In genomic region chr15:30393664-30393991, GRCh38 we compare ENCODE assay signal across 8 cellular contexts. TPM values are rescaled to one million over a fixed set of nuclear protein-coding genes. Genes with fewer than 3 reads are reported as not detected.
DNase-seq lines count a peak whose midpoint lies in the region; ATAC-seq, FAIRE-seq and TF ChIP-seq lines count a peak whose summit lies in the region.
"Not testable (repeated sequence)": the region's sequence is repeated elsewhere in the genome, so short reads cannot be mapped to it uniquely, and the experiment has no call there.

No MANE protein-coding gene starts in this region.

- not testable (repeated sequence) for BruUV-seq in PC-3 (replicated peaks; lab: Mats Ljungman, UMichigan); HepG2 (replicated peaks; lab: Mats Ljungman, UMichigan)

- not testable (repeated sequence) for H4K20me1 ChIP-seq in PC-3 (ENCODE audit: low read length); HepG2 (ENCODE audit: insufficient read depth, low read length)

- H3K27ac ChIP-seq in PC-3 (ENCODE audit: low read length); body of pancreas; heart right ventricle; HepG2 (ENCODE audit: extremely low read length, insufficient read depth, low read length): not testable (repeated sequence)

- H3K9me2 ChIP-seq in PC-3 (replicated peaks; ENCODE audit: low read length) = not testable (repeated sequence)

- TF ChIP-seq RAD21 in HepG2 (CRISPR knock-in tag; IDR thresholded peaks at IDR 0.05) = not testable (repeated sequence)

- in situ Hi-C loops in HepG2 (cut with HindIII; ENCODE audit: extremely low pct_ligation_motif_present, low pct_unique_long_range_greater_than_20kb) = not testable (repeated sequence)

- FAIRE-seq in HepG2 (lab: Jason Lieb, UNC) = not testable (repeated sequence)

- not testable (repeated sequence) for H3K27ac Mint-ChIP-seq in activated CD8-positive, alpha-beta T cell treated with anti-CD3 and anti-CD28 coated beads for 36 hours; naive thymus-derived CD8-positive, alpha-beta T cell; stimulated activated naive CD8-positive, alpha-beta T cell treated with anti-CD3 and anti-CD28 coated beads, Interleukin-15, amount 100 ng/mL, for 72 hours

- H3K36me3 Mint-ChIP-seq in activated CD8-positive, alpha-beta T cell treated with anti-CD3 and anti-CD28 coated beads for 36 hours (ENCODE audit: low read depth); naive thymus-derived CD8-positive, alpha-beta T cell: not testable (repeated sequence)

- DNase-seq in PC-3; activated CD8-positive, alpha-beta T cell treated with anti-CD3 and anti-CD28 coated beads for 36 hours; body of pancreas; heart right ventricle; HepG2 (ENCODE audit: low spot score); naive thymus-derived CD8-positive, alpha-beta T cell; stimulated activated naive CD8-positive, alpha-beta T cell treated with anti-CD3 and anti-CD28 coated beads, Interleukin-15, amount 100 ng/mL, for 72 hours: not testable (repeated sequence)

- not testable (repeated sequence) for H3K4me3 ChIP-seq in PC-3 (ENCODE audit: low read length); body of pancreas; heart right ventricle; HepG2 (replicated peaks in 1 of 3; ENCODE audit: insufficient read depth in 1 of 3, low read depth in 2 of 3, low read length in 3 of 3)

- H3K36me3 ChIP-seq in PC-3 (ENCODE audit: low read depth, low read length); body of pancreas (replicated peaks in 1 of 2; ENCODE audit: insufficient read depth in 1 of 2, low read depth in 2 of 2); heart right ventricle; HepG2 (replicated peaks in 1 of 2; ENCODE audit: control insufficient read depth in 1 of 2, insufficient read depth in 2 of 2, low read length in 2 of 2): not testable (repeated sequence)

- not testable (repeated sequence) for H3K4me3 Mint-ChIP-seq in activated CD8-positive, alpha-beta T cell treated with anti-CD3 and anti-CD28 coated beads for 36 hours; naive thymus-derived CD8-positive, alpha-beta T cell; stimulated activated naive CD8-positive, alpha-beta T cell treated with anti-CD3 and anti-CD28 coated beads, Interleukin-15, amount 100 ng/mL, for 72 hours

- TF ChIP-seq EP300 in HepG2 (IDR thresholded peaks at IDR 0.05; ENCODE audit: low read depth in 2 of 2, low read length in 2 of 2); HepG2 (CRISPR knock-in tag; IDR thresholded peaks at IDR 0.05; ENCODE audit: borderline replicate concordance): not testable (repeated sequence)

- intact Hi-C loops in PC-3 (cut with micrococcal nuclease); activated CD8-positive, alpha-beta T cell treated with anti-CD3 and anti-CD28 coated beads for 36 hours (cut with micrococcal nuclease); body of pancreas (cut with DNase I); heart right ventricle (cut with DNase I); HepG2 (cut with micrococcal nuclease; ENCODE audit: unreplicated experiment): not testable (repeated sequence)

- not testable (repeated sequence) for H2AFZ ChIP-seq in PC-3 (ENCODE audit: low read length); HepG2 (ENCODE audit: low read length)

- not testable (repeated sequence) for H3K27me3 Mint-ChIP-seq in activated CD8-positive, alpha-beta T cell treated with anti-CD3 and anti-CD28 coated beads for 36 hours; naive thymus-derived CD8-positive, alpha-beta T cell; stimulated activated naive CD8-positive, alpha-beta T cell treated with anti-CD3 and anti-CD28 coated beads, Interleukin-15, amount 100 ng/mL, for 72 hours

- not testable (repeated sequence) for H3K4me1 Mint-ChIP-seq in activated CD8-positive, alpha-beta T cell treated with anti-CD3 and anti-CD28 coated beads for 36 hours (ENCODE audit: low read depth); naive thymus-derived CD8-positive, alpha-beta T cell; stimulated activated naive CD8-positive, alpha-beta T cell treated with anti-CD3 and anti-CD28 coated beads, Interleukin-15, amount 100 ng/mL, for 72 hours

- not testable (repeated sequence) for H3F3A ChIP-seq in PC-3 (ENCODE audit: low read length, unreplicated experiment)

- H3K4me2 ChIP-seq in PC-3 (ENCODE audit: low read length); HepG2 (ENCODE audit: low read depth, low read length): not testable (repeated sequence)

- H3K79me2 ChIP-seq in PC-3 (ENCODE audit: low read length); HepG2 (ENCODE audit: insufficient read depth, low read length): not testable (repeated sequence)

- H3K27me3 ChIP-seq in PC-3 (ENCODE audit: low read length); body of pancreas; heart right ventricle; HepG2 (ENCODE audit: control insufficient read depth in 1 of 2, insufficient read depth in 2 of 2, low read length in 2 of 2): not testable (repeated sequence)

- not testable (repeated sequence) for H3K4me1 ChIP-seq in PC-3 (ENCODE audit: insufficient read depth, low read length); body of pancreas; heart right ventricle; HepG2 (ENCODE audit: insufficient read depth, low read length)

- TF ChIP-seq POLR2A in body of pancreas (IDR thresholded peaks at IDR 0.05); HepG2 (IDR thresholded peaks at IDR 0.05; ENCODE audit: insufficient read depth in 1 of 2, low read depth in 2 of 2, low read length in 2 of 2): not testable (repeated sequence)

- H3K9me3 ChIP-seq in PC-3 (ENCODE audit: low read length); body of pancreas; heart right ventricle; HepG2 (ENCODE audit: low read length): not testable (repeated sequence)

- H3K9ac ChIP-seq in PC-3 (ENCODE audit: low read length); HepG2 (ENCODE audit: insufficient read depth, low read depth, low read length): not testable (repeated sequence)

- not testable (repeated sequence) for H3K9me3 Mint-ChIP-seq in activated CD8-positive, alpha-beta T cell treated with anti-CD3 and anti-CD28 coated beads for 36 hours; naive thymus-derived CD8-positive, alpha-beta T cell; stimulated activated naive CD8-positive, alpha-beta T cell treated with anti-CD3 and anti-CD28 coated beads, Interleukin-15, amount 100 ng/mL, for 72 hours

- POLR2A ChIA-PET in PC-3 (lab: Charles Lee; ENCODE audit: unreplicated experiment); activated CD8-positive, alpha-beta T cell treated with anti-CD3 and anti-CD28 coated beads for 36 hours (lab: Charles Lee); HepG2 (lab: Yijun Ruan, JAX); naive thymus-derived CD8-positive, alpha-beta T cell (lab: Charles Lee): not testable (repeated sequence)

- no CpG with 5 or more reads among the region's 23 CpGs for WGBS in body of pancreas, 2 donors
- WGBS in heart right ventricle, 2 donors = 0 to 3% methylated on average over 3 to 5 of the region's 23 CpGs
- WGBS in HepG2 (ENCODE audit: low lambda C conversion rate) = 0% methylated on average over 2 of the region's 23 CpGs

- CTCF ChIA-PET in PC-3 (lab: Charles Lee); activated CD8-positive, alpha-beta T cell treated with anti-CD3 and anti-CD28 coated beads for 36 hours (lab: Charles Lee); HepG2 (lab: Yijun Ruan, JAX; ENCODE audit: low intra/inter-chr PET ratio, low total read pairs): not testable (repeated sequence)

- TF ChIP-seq CTCF in PC-3 (conservative IDR thresholded peaks at IDR 0.05; ENCODE audit: low read depth, low read length); activated CD8-positive, alpha-beta T cell treated with anti-CD3 and anti-CD28 coated beads for 36 hours (IDR thresholded peaks at IDR 0.05); body of pancreas (IDR thresholded peaks at IDR 0.05); heart right ventricle (IDR thresholded peaks at IDR 0.05); HepG2 (CRISPR knock-in tag; IDR thresholded peaks at IDR 0.05): not testable (repeated sequence)

- ATAC-seq in GM18868 (IDR thresholded peaks at IDR 0.05; ENCODE audit: unreplicated experiment) = peak; percentile 14
- peak; percentile 37 for ATAC-seq in PC-3
- ATAC-seq in activated CD8-positive, alpha-beta T cell treated with anti-CD3 and anti-CD28 coated beads for 36 hours = peak; percentile 37
- peak; percentile 24 for ATAC-seq in body of pancreas
- peak in 6 of 8 donors; percentile 8 to 61 (median 41) for ATAC-seq in heart right ventricle
- ATAC-seq in HepG2 = peak; percentile 76
- peak; percentile 18 to 47 for ATAC-seq in naive thymus-derived CD8-positive, alpha-beta T cell
- ATAC-seq in stimulated activated naive CD8-positive, alpha-beta T cell treated with anti-CD3 and anti-CD28 coated beads, Interleukin-15, amount 100 ng/mL, for 72 hours = peak; percentile 82

RNA-seq across cellular contexts. Expression of gene CHRFAM7A, which starts 0.3 kb away (rescaled TPM):
- total RNA-seq in PC-3 (2014; rRNA removed) (19.0 TPM in 1 of 2 replicates, not detected in the other), body of pancreas (1 to 10 TPM; 2.0 to 3.1 TPM), heart right ventricle (1 to 10 TPM in 6 of 10 donors, under 1 TPM in 4; 0.06 to 5.0 (median 2.1) TPM), HepG2 (2016; rRNA removed; fragmentation: Illumina TruSeq; extraction: Trizol) (1.1 and 1.2 TPM in 2 replicates)
- 1 to 10 TPM in 1 of 2 experiments, under 1 TPM in 1; 0.77 to 1.0 TPM for total RNA-seq in activated CD8-positive, alpha-beta T cell treated with anti-CD3 and anti-CD28 coated beads for 36 hours
- polyA plus RNA-seq in heart right ventricle (1 to 10 TPM in 1 of 2 donors, under 1 TPM in 1; 0.68 to 2.6 TPM), HepG2 (2011; rRNA removed) (1.7 and 2.7 TPM in 2 replicates)
- 0.10 and 0.18 TPM in 2 replicates for total RNA-seq in HepG2 (2016; cell fraction: cytosol; rRNA removed; fragmentation: Illumina TruSeq; extraction: Trizol; ENCODE audit: low read depth)
- total RNA-seq in HepG2 (2016; cell fraction: insoluble cytoplasmic fraction; rRNA removed; fragmentation: Illumina TruSeq; extraction: Trizol) = 0.71 and 1.1 TPM in 2 replicates
- total RNA-seq in HepG2 (2016; cell fraction: membrane; rRNA removed; fragmentation: Illumina TruSeq; extraction: Trizol) = 0.69 and 0.96 TPM in 2 replicates
- total RNA-seq in HepG2 (2016; cell fraction: nucleus; rRNA removed; fragmentation: Illumina TruSeq; extraction: Trizol) = 1.3 and 2.4 TPM in 2 replicates
- polyA plus RNA-seq in HepG2 (2011; cell fraction: cytosol; rRNA removed) = 1.1 and 1.9 TPM in 2 replicates
- polyA plus RNA-seq in HepG2 (2011; cell fraction: nucleus; rRNA removed) = 1.2 and 1.6 TPM in 2 replicates
- polyA plus RNA-seq in HepG2 (2012) = 0.87 and 1.0 TPM in 2 replicates
- 0.37 and 0.75 TPM in 2 replicates for polyA plus RNA-seq in HepG2 (2016; cell fraction: cytosol; fragmentation: Illumina TruSeq; extraction: Trizol; ENCODE audit: low read depth)
- polyA plus RNA-seq in HepG2 (2016; cell fraction: insoluble cytoplasmic fraction; fragmentation: Illumina TruSeq; extraction: Trizol; ENCODE audit: low read depth) = 0.91 and 1.3 TPM in 2 replicates
- 0.71 and 1.0 TPM in 2 replicates for polyA plus RNA-seq in HepG2 (2016; cell fraction: membrane; fragmentation: Illumina TruSeq; extraction: Trizol; ENCODE audit: low read depth)
- 1.5 and 2.3 TPM in 2 replicates for polyA plus RNA-seq in HepG2 (2016; cell fraction: nucleus; fragmentation: Illumina TruSeq; extraction: Trizol; ENCODE audit: insufficient read depth, low read depth)
- polyA minus RNA-seq in HepG2 (2011; rRNA and poly(A)+ RNA removed; ENCODE audit: low replicate concordance) = 2.4 and 2.9 TPM in 2 replicates
- polyA minus RNA-seq in HepG2 (2011; cell fraction: cytosol; rRNA and poly(A)+ RNA removed) = 1.3 and 1.6 TPM in 2 replicates
- 4.4 and 8.0 TPM in 2 replicates for polyA minus RNA-seq in HepG2 (2011; cell fraction: nucleus; rRNA and poly(A)+ RNA removed)
- total RNA-seq in naive thymus-derived CD8-positive, alpha-beta T cell = not detected
- not detected for polyA plus RNA-seq in naive thymus-derived CD8-positive, alpha-beta T cell

RNA-seq across cellular contexts. Expression of gene GOLGA8R, which starts 20.4 kb away (rescaled TPM):
- 0.07 and 0.69 TPM in 2 replicates for total RNA-seq in PC-3 (2014; rRNA removed)
- total RNA-seq in activated CD8-positive, alpha-beta T cell treated with anti-CD3 and anti-CD28 coated beads for 36 hours = 1 to 10 TPM; 2.8 to 3.1 TPM
- total RNA-seq in body of pancreas = 1 to 10 TPM; 6.2 to 6.6 TPM
- total RNA-seq in heart right ventricle = 1 to 10 TPM; 1.4 to 5.3 (median 3.8) TPM
- 1 to 10 TPM in 1 of 2 donors, under 1 TPM in 1; 0.48 to 4.5 TPM for polyA plus RNA-seq in heart right ventricle
- 0.09 TPM in 1 of 2 replicates, not detected in the other for total RNA-seq in HepG2 (2016; rRNA removed; fragmentation: Illumina TruSeq; extraction: Trizol)
- total RNA-seq in HepG2 (2016; cell fraction: cytosol; rRNA removed; fragmentation: Illumina TruSeq; extraction: Trizol; ENCODE audit: low read depth) = not detected in 2 replicates
- total RNA-seq in HepG2 (2016; cell fraction: insoluble cytoplasmic fraction; rRNA removed; fragmentation: Illumina TruSeq; extraction: Trizol) = not detected in 2 replicates
- 0.12 TPM in 1 of 2 replicates, not detected in the other for total RNA-seq in HepG2 (2016; cell fraction: membrane; rRNA removed; fragmentation: Illumina TruSeq; extraction: Trizol)
- total RNA-seq in HepG2 (2016; cell fraction: nucleus; rRNA removed; fragmentation: Illumina TruSeq; extraction: Trizol) = not detected in 2 replicates
- 0.08 and 0.12 TPM in 2 replicates for polyA plus RNA-seq in HepG2 (2011; rRNA removed)
- 0.03 TPM in 1 of 2 replicates, not detected in the other for polyA plus RNA-seq in HepG2 (2011; cell fraction: cytosol; rRNA removed)
- 1.0 and 1.4 TPM in 2 replicates for polyA plus RNA-seq in HepG2 (2011; cell fraction: nucleus; rRNA removed)
- 0.29 and 0.86 TPM in 2 replicates for polyA plus RNA-seq in HepG2 (2012)
- not detected in 2 replicates for polyA plus RNA-seq in HepG2 (2016; cell fraction: cytosol; fragmentation: Illumina TruSeq; extraction: Trizol; ENCODE audit: low read depth)
- not detected in 2 replicates for polyA plus RNA-seq in HepG2 (2016; cell fraction: insoluble cytoplasmic fraction; fragmentation: Illumina TruSeq; extraction: Trizol; ENCODE audit: low read depth)
- polyA plus RNA-seq in HepG2 (2016; cell fraction: membrane; fragmentation: Illumina TruSeq; extraction: Trizol; ENCODE audit: low read depth) = not detected in 2 replicates
- 0.29 TPM in 1 of 2 replicates, not detected in the other for polyA plus RNA-seq in HepG2 (2016; cell fraction: nucleus; fragmentation: Illumina TruSeq; extraction: Trizol; ENCODE audit: insufficient read depth, low read depth)
- polyA minus RNA-seq in HepG2 (2011; rRNA and poly(A)+ RNA removed; ENCODE audit: low replicate concordance) = 0.06 and 0.65 TPM in 2 replicates
- not detected in 2 replicates for polyA minus RNA-seq in HepG2 (2011; cell fraction: cytosol; rRNA and poly(A)+ RNA removed)
- 0.64 and 1.2 TPM in 2 replicates for polyA minus RNA-seq in HepG2 (2011; cell fraction: nucleus; rRNA and poly(A)+ RNA removed)
- total RNA-seq in naive thymus-derived CD8-positive, alpha-beta T cell = 1 to 10 TPM; 5.8 to 6.9 TPM
- not detected for polyA plus RNA-seq in naive thymus-derived CD8-positive, alpha-beta T cell

Comparison
In these comparisons a context has a peak if more than half of its experiments do, and no peak if none do; other contexts are left out.
1. ATAC-seq: peak in every context shown above with its lines; median percentile 82 in stimulated activated naive CD8-positive, alpha-beta T cell treated with anti-CD3 and anti-CD28 coated beads, Interleukin-15, amount 100 ng/mL, for 72 hours; 76 in HepG2; 41 in heart right ventricle; 37 in PC-3; 37 in activated CD8-positive, alpha-beta T cell treated with anti-CD3 and anti-CD28 coated beads for 36 hours; 32 in naive thymus-derived CD8-positive, alpha-beta T cell; 24 in body of pancreas; 14 in GM18868.